ENCODE assay signal across 19 cellular contexts in genomic region chr7:28842769-28843295, GRCh38.
DNase-seq lines count a peak whose midpoint lies in the region; ATAC-seq, FAIRE-seq and TF ChIP-seq lines count a peak whose summit lies in the region.
"Had no signal": no experiment of that assay in that cellular context is flagged by ENCODE, and none has a peak within 500 bp of the region (broad histone marks: within the 10 kb centered on the region; RNA-seq: fewer than 3 reads in every experiment).

No MANE protein-coding gene starts in this region.

- ATAC-seq in heart right ventricle, result peak in 5 of 8 donors; percentile 23 to 84 (median 51)

- intact Hi-C loops in heart right ventricle (cut with DNase I) (loop anchor here in 1 of 10 donors (10.0 kb wide), 1 partner anchor 148 kb away; no protein-coding TSS in a partner anchor), cardiac septum (cut with DNase I) (no loop called here)

- no peaks in the 10 kb centered on the region for H3K27me3 ChIP-seq in heart right ventricle
- H3K27me3 ChIP-seq in neuronal stem cell (ENCODE audit: control insufficient read depth in 3 of 3, insufficient read depth in 3 of 3, low read depth in 1 of 3, low read length in 3 of 3), result no peaks in the 10 kb centered on the region

- no peak overlapping the region for H4K91ac ChIP-seq in neuronal stem cell (ENCODE audit: low read depth, low read length, poor library complexity)

- no peak overlapping the region for H4K8ac ChIP-seq in neuronal stem cell (ENCODE audit: low read depth, low read length)

- no peak overlapping the region for H2BK120ac ChIP-seq in neuronal stem cell (ENCODE audit: low read depth, low read length)

- peaks cover 23% of the 10 kb centered on the region for H3K4me1 Mint-ChIP-seq in nephron progenitor cell
- H3K4me1 Mint-ChIP-seq: CD4-positive, alpha-beta memory T cell had no signal

- H3K9ac ChIP-seq in neuronal stem cell (ENCODE audit: low read depth, low read length, poor library complexity), result no peak overlapping the region
- H3K9ac ChIP-seq: GM23248 had no signal

- H3K4me3 ChIP-seq in heart right ventricle (no peak overlapping the region), neuronal stem cell (ENCODE audit: low read length in 2 of 2) (no peak overlapping the region)
- H3K4me3 ChIP-seq: GM23248 had no signal

- H3K36me3 Mint-ChIP-seq in nephron progenitor cell (ENCODE audit: low read depth), result peaks cover 5% of the 10 kb centered on the region
- H3K36me3 Mint-ChIP-seq: CD4-positive, alpha-beta memory T cell had no signal

- no peak for DNase-seq in heart right ventricle
- no peak for DNase-seq in cardiac septum (ENCODE audit: low spot score)
- no peak for DNase-seq in nephron progenitor cell
- DNase-seq in neuronal stem cell (ENCODE audit: low spot score), result no peak
- DNase-seq in NCI-H1694 (lab: John Stamatoyannopoulos, UW), result no peak
- no peak for DNase-seq in GM12892 (ENCODE audit: insufficient read length)
- DNase-seq: C1 segment of cervical spinal cord; Calu3; CD4-positive, alpha-beta memory T cell; COR-L47; DMS53; DMS79 treated with DMSO at 0.1 percent for 48 hours; GF-D8; GM23248; H7; HCEC 1CT had no signal

- no peak overlapping the region for H2BK15ac ChIP-seq in neuronal stem cell (ENCODE audit: low read length)

- TF ChIP-seq POLR2A in GM12892 (IDR thresholded peaks at IDR 0.05; ENCODE audit: low read depth, low read length), result no peak

- H3K9me3 ChIP-seq in heart right ventricle (no peaks in the 10 kb centered on the region), neuronal stem cell (replicated peaks in 1 of 2; ENCODE audit: control insufficient read depth in 2 of 2, insufficient read depth in 1 of 2, low read depth in 1 of 2, low read length in 2 of 2) (peaks cover under 1 to 5% of the 10 kb centered on the region in 2 donors)

- H2AK5ac ChIP-seq in neuronal stem cell (ENCODE audit: low read depth, low read length), result no peak overlapping the region

- TF ChIP-seq CTCF in heart right ventricle (IDR thresholded peaks at IDR 0.05) (no peak), nephron progenitor cell (IDR thresholded peaks at IDR 0.05) (no peak)

- no peak overlapping the region for H3K23ac ChIP-seq in neuronal stem cell (ENCODE audit: low read depth, low read length, poor library complexity)

- H3K79me1 ChIP-seq in neuronal stem cell (ENCODE audit: low read depth, low read length), result no peaks in the 10 kb centered on the region

- no peak overlapping the region for H2AFZ ChIP-seq in neuronal stem cell (ENCODE audit: low read length)
- H2AFZ ChIP-seq: GM23248 had no signal

- H3K4me2 ChIP-seq in neuronal stem cell (ENCODE audit: insufficient read depth, low read length, poor library complexity, severe bottlenecking), result no peak overlapping the region

- peaks cover 17% of the 10 kb centered on the region for H3K9me3 Mint-ChIP-seq in nephron progenitor cell

- no peak overlapping the region for H2BK5ac ChIP-seq in neuronal stem cell (ENCODE audit: low read length)

- WGBS in heart right ventricle, 2 donors, result 94 to 97% methylated on average over 1 of the region's 1 CpG
- no CpG with 5 or more reads among the region's 1 CpG for WGBS in neuronal stem cell (ENCODE audit: extremely low coverage in 2 of 2, insufficient read length in 2 of 2, insufficient replicate concordance in 1 of 2), 2 donors

- H3K18ac ChIP-seq in neuronal stem cell (ENCODE audit: low read length), result no peak overlapping the region

- H3K4me1 ChIP-seq in heart right ventricle, result peaks cover 0 to 9% (median 0%) of the 10 kb centered on the region in 9 donors
- peaks cover 0 to 5% of the 10 kb centered on the region in 2 donors for H3K4me1 ChIP-seq in neuronal stem cell (ENCODE audit: control insufficient read depth in 2 of 2, insufficient read depth in 1 of 2, low read depth in 1 of 2, low read length in 2 of 2)

- no peak for FAIRE-seq in GM12892 (lab: Jason Lieb, UNC)
- FAIRE-seq: GM12891, GM19239, H1 had no signal

- no peak overlapping the region for H3K4ac ChIP-seq in neuronal stem cell (ENCODE audit: low read length)

- H3K36me3 ChIP-seq in heart right ventricle (no peaks in the 10 kb centered on the region), neuronal stem cell (replicated peaks in 1 of 2; ENCODE audit: control insufficient read depth in 2 of 2, insufficient read depth in 2 of 2, low read length in 2 of 2) (no peaks in the 10 kb centered on the region)

- H3K4me3 Mint-ChIP-seq in nephron progenitor cell, result peak overlapping the region; percentile 1
- H3K4me3 Mint-ChIP-seq: CD4-positive, alpha-beta memory T cell had no signal

- peak overlapping the region; percentile 12 for H2BK12ac ChIP-seq in neuronal stem cell (ENCODE audit: low read length)

- H3K27ac ChIP-seq in heart right ventricle (no peak overlapping the region), neuronal stem cell (replicated peaks; ENCODE audit: low read length) (no peak overlapping the region)
- H3K27ac ChIP-seq: GM23248 had no signal

- peaks cover 4% of the 10 kb centered on the region for H3K27me3 Mint-ChIP-seq in nephron progenitor cell (ENCODE audit: low read depth, poor library complexity)

- no peak overlapping the region for H3K27ac Mint-ChIP-seq in nephron progenitor cell
- H3K27ac Mint-ChIP-seq: CD4-positive, alpha-beta memory T cell had no signal

- H3K14ac ChIP-seq in neuronal stem cell (ENCODE audit: low read length), result no peak overlapping the region
